Comparison of ENCODE assay signal across 8 cellular contexts in genomic region chr3:173003471-173003870, GRCh38.
"Had no signal": no experiment of that assay in that cellular context is flagged by ENCODE, and none has a peak within 500 bp of the region (broad histone marks: within the 10 kb centered on the region; RNA-seq: fewer than 3 reads in every experiment).

No MANE protein-coding gene starts in this region.

- H3K27ac ChIP-seq: GM23248 had no signal

- H2AFZ ChIP-seq: GM23248 had no signal

- H3K9ac ChIP-seq: GM23248 had no signal

- DNase-seq: GM23248, H9, HCEC 1CT, IMR-90, KBM-7 had no signal

- H3K4me3 ChIP-seq: GM23248 had no signal

- FAIRE-seq: H1, H54, HTR-8/SVneo had no signal
